Comparison of ENCODE assay signal across 14 cellular contexts in the genomic region with DNA sequence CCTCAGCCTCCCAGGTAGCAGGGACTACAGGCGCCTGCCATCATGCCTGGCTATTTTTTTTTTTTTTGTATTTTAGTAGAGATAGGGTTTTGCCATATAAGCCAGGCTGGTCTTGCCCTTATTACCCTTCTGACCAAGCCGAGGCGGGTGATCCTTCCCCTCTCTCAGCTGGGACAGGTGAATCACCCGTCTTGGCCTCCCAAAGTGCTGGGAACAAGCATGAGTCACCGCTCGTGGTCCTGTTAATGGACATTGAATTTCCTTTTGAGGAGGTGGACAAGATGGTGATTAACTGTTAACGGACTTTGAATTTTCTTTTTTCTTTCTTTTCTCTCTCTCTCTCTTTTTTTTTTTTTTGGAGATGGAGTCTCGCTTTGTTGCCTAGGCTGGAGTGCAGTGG. TPM values are rescaled to one million over a fixed set of nuclear protein-coding genes. Genes with fewer than 3 reads are reported as not detected.
DNase-seq lines count a peak whose midpoint lies in the region; ATAC-seq, FAIRE-seq and TF ChIP-seq lines count a peak whose summit lies in the region.
"Had no signal": no experiment of that assay in that cellular context is flagged by ENCODE, and none has a peak within 500 bp of the region (broad histone marks: within the 10 kb centered on the region; RNA-seq: fewer than 3 reads in every experiment).

No MANE protein-coding gene starts in this region.

- no peaks in the 10 kb centered on the region for H3K4me1 Mint-ChIP-seq in astrocyte (ENCODE audit: low read depth, unreplicated experiment)
- H3K4me1 Mint-ChIP-seq in activated naive CD8-positive, alpha-beta T cell treated with anti-CD3 and anti-CD28 coated beads for 36 hours, result no peaks in the 10 kb centered on the region
- H3K4me1 Mint-ChIP-seq: stimulated activated naive CD8-positive, alpha-beta T cell treated with anti-CD3 and anti-CD28 coated beads, Interleukin-15, amount 100 ng/mL, for 72 hours had no signal

- H2AFZ ChIP-seq in astrocyte (ENCODE audit: low read depth, low read length), result no peak overlapping the region

- H3K4me1 ChIP-seq in astrocyte (ENCODE audit: insufficient read depth, low read length), result no peaks in the 10 kb centered on the region

- no peaks in the 10 kb centered on the region for H3K9me3 ChIP-seq in astrocyte (ENCODE audit: insufficient read depth, low read depth, low read length)

- H3K9ac ChIP-seq in astrocyte (ENCODE audit: low read length), result no peak overlapping the region

- no peaks in the 10 kb centered on the region for H4K20me1 ChIP-seq in astrocyte (ENCODE audit: insufficient read depth, low read length)

- H3K4me3 ChIP-seq in astrocyte (ENCODE audit: insufficient read depth, low read depth, low read length), result no peak overlapping the region

- H3K4me3 Mint-ChIP-seq in astrocyte (ENCODE audit: unreplicated experiment), result no peak overlapping the region
- H3K4me3 Mint-ChIP-seq in activated naive CD8-positive, alpha-beta T cell treated with anti-CD3 and anti-CD28 coated beads for 36 hours, result no peak overlapping the region
- H3K4me3 Mint-ChIP-seq: activated T-cell treated with anti-CD3 and anti-CD28 coated beads, Interleukin-2, amount 50 U/mL, for 72 hours; stimulated activated naive CD8-positive, alpha-beta T cell treated with anti-CD3 and anti-CD28 coated beads, Interleukin-15, amount 100 ng/mL, for 72 hours had no signal

- peaks cover 3% of the 10 kb centered on the region for H3K9me3 Mint-ChIP-seq in astrocyte (ENCODE audit: unreplicated experiment)
- H3K9me3 Mint-ChIP-seq in activated naive CD8-positive, alpha-beta T cell treated with anti-CD3 and anti-CD28 coated beads for 36 hours, result no peaks in the 10 kb centered on the region

- DNase-seq in ELR (ENCODE audit: low read depth), result peak; percentile 92
- peak; percentile 99 for DNase-seq in M059J (ENCODE audit: low read depth)
- DNase-seq in astrocyte (ENCODE audit: low read depth), result peak; percentile 89
- DNase-seq in non-pigmented ciliary epithelial cell (ENCODE audit: low read depth), result peak; percentile 8
- DNase-seq in AML-193 (lab: John Stamatoyannopoulos, UW), result no peak
- no peak for DNase-seq in activated naive CD8-positive, alpha-beta T cell treated with anti-CD3 and anti-CD28 coated beads for 36 hours
- DNase-seq: activated CD4-positive, CD25-positive, alpha-beta regulatory T cell treated with anti-CD3 and anti-CD28 coated beads, Interleukin-2, amount 50 U/mL, for 72 hours; activated T-cell treated with anti-CD3 and anti-CD28 coated beads, Interleukin-2, amount 50 U/mL, for 72 hours; erythroblast; NCI-H526 treated with DMSO at 0.1 percent for 48 hours; stimulated activated naive CD8-positive, alpha-beta T cell treated with anti-CD3 and anti-CD28 coated beads, Interleukin-15, amount 100 ng/mL, for 72 hours had no signal

- ATAC-seq in GM21381 (IDR thresholded peaks at IDR 0.05; ENCODE audit: unreplicated experiment), result no peak
- ATAC-seq in HG02678 (IDR thresholded peaks at IDR 0.05; ENCODE audit: unreplicated experiment), result no peak
- ATAC-seq: activated T-cell treated with anti-CD3 and anti-CD28 coated beads, Interleukin-2, amount 50 U/mL, for 72 hours; stimulated activated naive CD8-positive, alpha-beta T cell treated with anti-CD3 and anti-CD28 coated beads, Interleukin-15, amount 100 ng/mL, for 72 hours had no signal

- no peak overlapping the region for H3K27ac ChIP-seq in astrocyte (ENCODE audit: low read depth, low read length)

- H3K27me3 Mint-ChIP-seq in astrocyte (ENCODE audit: low read depth, unreplicated experiment), result peaks cover under 1% of the 10 kb centered on the region
- H3K27me3 Mint-ChIP-seq in activated naive CD8-positive, alpha-beta T cell treated with anti-CD3 and anti-CD28 coated beads for 36 hours, result peaks cover 21% of the 10 kb centered on the region

- no peaks in the 10 kb centered on the region for H3K27me3 ChIP-seq in astrocyte (ENCODE audit: insufficient read depth, low read length)

- no peaks in the 10 kb centered on the region for H3K79me2 ChIP-seq in astrocyte (ENCODE audit: insufficient read depth, low read length)

- H3K36me3 ChIP-seq in astrocyte (ENCODE audit: insufficient read depth, low read length), result no peaks in the 10 kb centered on the region

- FAIRE-seq in astrocyte (lab: Jason Lieb, UNC), result no peak

- peak overlapping the region; percentile 25 for H3K4me2 ChIP-seq in astrocyte (ENCODE audit: low read length)

- no peak overlapping the region for H3K27ac Mint-ChIP-seq in astrocyte (ENCODE audit: unreplicated experiment)
- no peak overlapping the region for H3K27ac Mint-ChIP-seq in activated naive CD8-positive, alpha-beta T cell treated with anti-CD3 and anti-CD28 coated beads for 36 hours

- no peak for TF ChIP-seq CTCF in astrocyte (IDR thresholded peaks at IDR 0.05; ENCODE audit: insufficient read depth, low read depth, low read length)

- H3K36me3 Mint-ChIP-seq in astrocyte (ENCODE audit: low read depth, unreplicated experiment), result no peaks in the 10 kb centered on the region
- H3K36me3 Mint-ChIP-seq in activated naive CD8-positive, alpha-beta T cell treated with anti-CD3 and anti-CD28 coated beads for 36 hours, result no peaks in the 10 kb centered on the region

RNA-seq across cellular contexts. Expression of a gene that starts 10.6 kb away (rescaled TPM):
- 40.4 and 42.0 TPM in 2 replicates for total RNA-seq in M059J (2014; rRNA removed; shearing (Covaris generic))
- total RNA-seq in astrocyte, result 0.34 and 0.48 TPM in 2 replicates
- total RNA-seq in activated naive CD8-positive, alpha-beta T cell treated with anti-CD3 and anti-CD28 coated beads for 36 hours, result 10 to 100 TPM; 15.2 to 15.3 TPM
- total RNA-seq: SK-MEL-5 had no signal

RNA-seq across cellular contexts. Expression of a gene that starts 49.5 kb away (rescaled TPM):
- total RNA-seq in M059J (2014; rRNA removed; shearing (Covaris generic)), result 11.7 and 16.3 TPM in 2 replicates
- 2.3 and 2.4 TPM in 2 replicates for total RNA-seq in astrocyte
- total RNA-seq in activated naive CD8-positive, alpha-beta T cell treated with anti-CD3 and anti-CD28 coated beads for 36 hours, result 1 to 10 TPM; 2.3 to 2.5 TPM

Comparison
In these comparisons a context has a peak if more than half of its experiments do, and no peak if none do; other contexts are left out.
1. DNase-seq: peak in ELR (single experiment), M059J (single experiment), astrocyte (single experiment) and non-pigmented ciliary epithelial cell (single experiment); none in AML-193 (0 of 2) and activated naive CD8-positive, alpha-beta T cell treated with anti-CD3 and anti-CD28 coated beads for 36 hours (single experiment).
2. RNA of a gene that starts 10.6 kb away (total RNA-seq): 40.4 to 42.0 TPM in M059J and 15.2 to 15.3 TPM in activated naive CD8-positive, alpha-beta T cell treated with anti-CD3 and anti-CD28 coated beads for 36 hours; 0.34 to 0.48 TPM in astrocyte; every median in the first group is over 10 times any median in the second.